In genomic region chr13:74667656-74668055, GRCh38 we compare ENCODE assay signal across 29 cellular contexts.
"Had no signal": no experiment of that assay in that cellular context is flagged by ENCODE, and none has a peak within 500 bp of the region (broad histone marks: within the 10 kb centered on the region; RNA-seq: fewer than 3 reads in every experiment).

No MANE protein-coding gene starts in this region.

- H3K4me1 Mint-ChIP-seq: nephron progenitor cell; neural crest cell; stimulated activated effector memory CD8-positive, alpha-beta T cell treated with anti-CD3 and anti-CD28 coated beads, Interleukin-12 subunit alpha, Interleukin-12 subunit beta, amount 100 ng/mL, for 72 hours; stimulated activated naive B cell treated with anti-CD40 and anti-IgM and Interleukin-4, amounts not matched to agents 10 μg/mL and 1 μg/mL and 100 μg/mL, for 72 hours had no signal

- H3K9me3 Mint-ChIP-seq: natural killer cell treated with Interleukin-12 subunit alpha and Interleukin-12 subunit beta and Interleukin-15 and Interleukin-18, amount 100 ng/mL, for 72 hours; nephron progenitor cell; stimulated activated effector memory CD8-positive, alpha-beta T cell treated with anti-CD3 and anti-CD28 coated beads, Interleukin-12 subunit alpha, Interleukin-12 subunit beta, amount 100 ng/mL, for 72 hours; stimulated activated naive CD8-positive, alpha-beta T cell treated with anti-CD3 and anti-CD28 coated beads, Interleukin-15, Interleukin-2, amounts not matched to agents 100 ng/mL and 50 ng/mL, for 24 hours had no signal

- FAIRE-seq: small intestine, urothelium cell line had no signal

- H3K27ac Mint-ChIP-seq: natural killer cell treated with Interleukin-12 subunit alpha and Interleukin-12 subunit beta and Interleukin-15 and Interleukin-18, amount 100 ng/mL, for 72 hours; nephron progenitor cell; progenitor cell of endocrine pancreas; stimulated activated effector memory CD8-positive, alpha-beta T cell treated with anti-CD3 and anti-CD28 coated beads, Interleukin-12 subunit alpha, Interleukin-12 subunit beta, amount 100 ng/mL, for 72 hours; stimulated activated naive B cell treated with anti-CD40 and anti-IgM and Interleukin-4, amounts not matched to agents 10 μg/mL and 1 μg/mL and 100 μg/mL, for 72 hours; stimulated activated naive CD8-positive, alpha-beta T cell treated with anti-CD3 and anti-CD28 coated beads, Interleukin-15, Interleukin-2, amounts not matched to agents 100 ng/mL and 50 ng/mL, for 24 hours had no signal

- H3K4me1 ChIP-seq: parathyroid adenoma, psoas muscle, right lobe of liver, sigmoid colon, stomach, thyroid gland, tibial nerve, upper lobe of left lung, vagina had no signal

- DNase-seq: nephron progenitor cell; occipital lobe; ovary; posterior cingulate gyrus; psoas muscle; right cardiac atrium; right lobe of liver; sigmoid colon; small intestine; stimulated activated CD4-positive, alpha-beta T cell treated with anti-CD3 and anti-CD28 coated beads, Interleukin-15, amount 100 ng/mL, for 24 hours; stimulated activated CD4-positive, alpha-beta T cell treated with anti-CD3 and anti-CD28 coated beads, Interleukin-2, amount 100 ng/mL, for 24 hours; stimulated activated CD4-positive, alpha-beta T cell treated with anti-CD3 and anti-CD28 coated beads, Interleukin-2, amount 100 ng/mL, for 48 hours; stimulated activated CD4-positive, alpha-beta T cell treated with anti-CD3 and anti-CD28 coated beads, Interleukin-4, amount 100 ng/mL, for 24 hours; stimulated activated naive B cell treated with anti-CD40 and anti-IgM and Interleukin-4, amounts not matched to agents 10 μg/mL and 1 μg/mL and 100 μg/mL, for 72 hours; stimulated activated naive CD4-positive, alpha-beta T cell treated with Interleukin-2 at 50 U/mL for 16 hours; stomach; thyroid gland; trophoblast cell; upper lobe of left lung had no signal

- H3K27me3 Mint-ChIP-seq: progenitor cell of endocrine pancreas; stimulated activated naive B cell treated with anti-CD40 and anti-IgM and Interleukin-4, amounts not matched to agents 10 μg/mL and 1 μg/mL and 100 μg/mL, for 72 hours had no signal

- H3K27ac ChIP-seq: ovary, parathyroid adenoma, psoas muscle, right lobe of liver, sigmoid colon, stomach, thoracic aorta, thyroid gland, tibial nerve, upper lobe of left lung, vagina had no signal

- ATAC-seq: natural killer cell treated with Interleukin-12 subunit alpha and Interleukin-12 subunit beta and Interleukin-15 and Interleukin-18, amount 100 ng/mL, for 72 hours; psoas muscle; right cardiac atrium; right lobe of liver; stimulated activated effector memory CD8-positive, alpha-beta T cell treated with anti-CD3 and anti-CD28 coated beads, Interleukin-12 subunit alpha, Interleukin-12 subunit beta, amount 100 ng/mL, for 72 hours; stimulated activated naive B cell treated with anti-CD40 and anti-IgM and Interleukin-4, amounts not matched to agents 10 μg/mL and 1 μg/mL and 100 μg/mL, for 72 hours had no signal

- H3K36me3 Mint-ChIP-seq: natural killer cell treated with Interleukin-12 subunit alpha and Interleukin-12 subunit beta and Interleukin-15 and Interleukin-18, amount 100 ng/mL, for 72 hours; stimulated activated effector memory CD8-positive, alpha-beta T cell treated with anti-CD3 and anti-CD28 coated beads, Interleukin-12 subunit alpha, Interleukin-12 subunit beta, amount 100 ng/mL, for 72 hours; stimulated activated naive B cell treated with anti-CD40 and anti-IgM and Interleukin-4, amounts not matched to agents 10 μg/mL and 1 μg/mL and 100 μg/mL, for 72 hours had no signal

- H3K36me3 ChIP-seq: ovary, right lobe of liver, sigmoid colon, stomach, thoracic aorta, thyroid gland, tibial nerve, upper lobe of left lung, vagina had no signal

- H3K4me3 Mint-ChIP-seq: natural killer cell treated with Interleukin-12 subunit alpha and Interleukin-12 subunit beta and Interleukin-15 and Interleukin-18, amount 100 ng/mL, for 72 hours; nephron progenitor cell; neural crest cell; stimulated activated effector memory CD8-positive, alpha-beta T cell treated with anti-CD3 and anti-CD28 coated beads, Interleukin-12 subunit alpha, Interleukin-12 subunit beta, amount 100 ng/mL, for 72 hours; stimulated activated naive B cell treated with anti-CD40 and anti-IgM and Interleukin-4, amounts not matched to agents 10 μg/mL and 1 μg/mL and 100 μg/mL, for 72 hours; stimulated activated naive CD8-positive, alpha-beta T cell treated with anti-CD3 and anti-CD28 coated beads, Interleukin-15, Interleukin-2, amounts not matched to agents 100 ng/mL and 50 ng/mL, for 24 hours had no signal

- H3K9ac ChIP-seq: parathyroid adenoma had no signal

- H3K27me3 ChIP-seq: ovary, right lobe of liver, sigmoid colon, stomach, thyroid gland, tibial nerve, upper lobe of left lung, vagina had no signal

- H3K4me3 ChIP-seq: ovary, psoas muscle, right lobe of liver, sigmoid colon, stomach, thoracic aorta, thyroid gland, tibial nerve, upper lobe of left lung, vagina had no signal

- H3K9me3 ChIP-seq: ovary, psoas muscle, right lobe of liver, sigmoid colon, stomach, thoracic aorta, thyroid gland, tibial nerve, upper lobe of left lung, vagina had no signal
